In genomic region chr3:191358929-191359328, GRCh38 we compare ENCODE assay signal across 16 cellular contexts. TPM values are rescaled to one million over a fixed set of nuclear protein-coding genes. Genes with fewer than 3 reads are reported as not detected.
DNase-seq lines count a peak whose midpoint lies in the region; ATAC-seq, FAIRE-seq and TF ChIP-seq lines count a peak whose summit lies in the region.
"Had no signal": no experiment of that assay in that cellular context is flagged by ENCODE, and none has a peak within 500 bp of the region (broad histone marks: within the 10 kb centered on the region; RNA-seq: fewer than 3 reads in every experiment).

No MANE protein-coding gene starts in this region.

- H3K27me3 Mint-ChIP-seq in chondrocyte (ENCODE audit: low read depth), result no peaks in the 10 kb centered on the region
- no peaks in the 10 kb centered on the region for H3K27me3 Mint-ChIP-seq in activated CD8-positive, alpha-beta memory T cell treated with anti-CD3 and anti-CD28 coated beads, Interleukin-2, amount 10 ng/mL, durations not matched to agents 7 days and 5 days

- peaks cover 6 to 16% (median 11%) of the 10 kb centered on the region in 3 donors for H3K4me1 ChIP-seq in pancreas
- H3K4me1 ChIP-seq: parathyroid adenoma had no signal

- WGBS in pancreas, 2 donors, result 45 to 48% methylated on average over 2 of the region's 2 CpGs

- FAIRE-seq in G401.6 (lab: Jason Lieb, UNC) (peak; percentile 53), pancreas (lab: Jason Lieb, UNC) (no peak)
- FAIRE-seq: endometrium, TTC549 had no signal

- TF ChIP-seq CTCF in chondrocyte (IDR thresholded peaks at IDR 0.05) (no peak), pancreas (IDR thresholded peaks at IDR 0.05) (no peak)

- H3K36me3 ChIP-seq in pancreas, result peaks cover 0 to 43% (median 0%) of the 10 kb centered on the region in 3 donors

- H3K27ac ChIP-seq in pancreas, result no peak overlapping the region
- H3K27ac ChIP-seq: lower lobe of right lung, parathyroid adenoma had no signal

- no peak overlapping the region for H3K4me3 ChIP-seq in pancreas
- H3K4me3 ChIP-seq: HAP-1, lower lobe of right lung had no signal

- ATAC-seq in GM21390 (IDR thresholded peaks at IDR 0.05; ENCODE audit: unreplicated experiment) (peak; percentile 33), HG03280 (IDR thresholded peaks at IDR 0.05; ENCODE audit: unreplicated experiment) (peak; percentile 32), pancreas (no peak)
- no peak for ATAC-seq in activated CD8-positive, alpha-beta memory T cell treated with anti-CD3 and anti-CD28 coated beads, Interleukin-2, amount 10 ng/mL, durations not matched to agents 7 days and 5 days
- ATAC-seq: lower lobe of right lung, Right ventricle myocardium inferior had no signal

- H3K27ac Mint-ChIP-seq in chondrocyte (ENCODE audit: unreplicated experiment), result peak overlapping the region; percentile 2
- no peak overlapping the region for H3K27ac Mint-ChIP-seq in activated CD8-positive, alpha-beta memory T cell treated with anti-CD3 and anti-CD28 coated beads, Interleukin-2, amount 10 ng/mL, durations not matched to agents 7 days and 5 days

- no peak overlapping the region for H3K4me3 Mint-ChIP-seq in chondrocyte (ENCODE audit: unreplicated experiment)
- H3K4me3 Mint-ChIP-seq in activated CD8-positive, alpha-beta memory T cell treated with anti-CD3 and anti-CD28 coated beads, Interleukin-2, amount 10 ng/mL, durations not matched to agents 7 days and 5 days, result no peak overlapping the region

- H3K9me3 Mint-ChIP-seq in chondrocyte (ENCODE audit: low read depth), result no peaks in the 10 kb centered on the region
- peaks cover 4% of the 10 kb centered on the region for H3K9me3 Mint-ChIP-seq in activated CD8-positive, alpha-beta memory T cell treated with anti-CD3 and anti-CD28 coated beads, Interleukin-2, amount 10 ng/mL, durations not matched to agents 7 days and 5 days (ENCODE audit: low read depth)

- H3K36me3 Mint-ChIP-seq in chondrocyte (ENCODE audit: low read depth), result peaks cover 30% of the 10 kb centered on the region
- H3K36me3 Mint-ChIP-seq in activated CD8-positive, alpha-beta memory T cell treated with anti-CD3 and anti-CD28 coated beads, Interleukin-2, amount 10 ng/mL, durations not matched to agents 7 days and 5 days, result peaks cover 4% of the 10 kb centered on the region

- H3K27me3 ChIP-seq in pancreas, result no peaks in the 10 kb centered on the region

- peaks cover 44% of the 10 kb centered on the region for H3K4me1 Mint-ChIP-seq in chondrocyte (ENCODE audit: low read depth)
- peaks cover 4% of the 10 kb centered on the region for H3K4me1 Mint-ChIP-seq in activated CD8-positive, alpha-beta memory T cell treated with anti-CD3 and anti-CD28 coated beads, Interleukin-2, amount 10 ng/mL, durations not matched to agents 7 days and 5 days

- CTCF ChIA-PET in activated CD8-positive, alpha-beta memory T cell treated with anti-CD3 and anti-CD28 coated beads, Interleukin-2, amount 10 ng/mL, durations not matched to agents 7 days and 5 days (lab: Charles Lee), result no interaction called here

- intact Hi-C loops in pancreas (cut with DNase I), result no loop called here

- H3K9me3 ChIP-seq in pancreas, result no peaks in the 10 kb centered on the region
- H3K9me3 ChIP-seq: HAP-1, lower lobe of right lung had no signal

- DNase-seq in chondrocyte (ENCODE audit: low spot score) (no peak), middle frontal gyrus (ENCODE audit: extremely low spot score, low spot score) (no peak), pancreas (no peak), DMS153 treated with DMSO at 0.1 percent for 48 hours (lab: John Stamatoyannopoulos, UW; ENCODE audit: unreplicated experiment) (no peak)
- DNase-seq in activated CD8-positive, alpha-beta memory T cell treated with anti-CD3 and anti-CD28 coated beads, Interleukin-2, amount 10 ng/mL, durations not matched to agents 7 days and 5 days, result no peak
- DNase-seq: EL, lower lobe of right lung, NCI-H524 treated with DMSO at 0.1 percent for 48 hours had no signal

RNA-seq across cellular contexts. Expression of gene UTS2B, which starts 28.6 kb away (rescaled TPM):
- total RNA-seq in chondrocyte (0.17 to 0.44 TPM in 2 of 3 replicates, not detected in the other), pancreas (under 1 TPM in 4 of 6 donors, not detected in 2; 0.25 to 0.35 (median 0.27) TPM)
- under 1 TPM in 1 of 2 donors, not detected in 1; 0.09 TPM for polyA plus RNA-seq in pancreas
- not detected for total RNA-seq in activated CD8-positive, alpha-beta memory T cell treated with anti-CD3 and anti-CD28 coated beads, Interleukin-2, amount 10 ng/mL, durations not matched to agents 7 days and 5 days

RNA-seq across cellular contexts. Expression of gene CCDC50, which starts 29.7 kb away (rescaled TPM):
- total RNA-seq in chondrocyte (54.5 to 63.9 TPM (median 55.9 TPM) in 3 replicates), pancreas (10 to 100 TPM; 24.5 to 44.4 (median 28.5) TPM)
- 10 to 100 TPM; 30.8 to 36.0 TPM for polyA plus RNA-seq in pancreas
- 10 to 100 TPM; 11.8 to 21.3 TPM for total RNA-seq in activated CD8-positive, alpha-beta memory T cell treated with anti-CD3 and anti-CD28 coated beads, Interleukin-2, amount 10 ng/mL, durations not matched to agents 7 days and 5 days

Comparison
In these comparisons a context has a peak if more than half of its experiments do, and no peak if none do; other contexts are left out.
1. ATAC-seq: peak in GM21390 (single experiment) and HG03280 (single experiment); none in pancreas (0 of 4) and activated CD8-positive, alpha-beta memory T cell treated with anti-CD3 and anti-CD28 coated beads, Interleukin-2, amount 10 ng/mL, durations not matched to agents 7 days and 5 days (single experiment).